In the genomic region with DNA sequence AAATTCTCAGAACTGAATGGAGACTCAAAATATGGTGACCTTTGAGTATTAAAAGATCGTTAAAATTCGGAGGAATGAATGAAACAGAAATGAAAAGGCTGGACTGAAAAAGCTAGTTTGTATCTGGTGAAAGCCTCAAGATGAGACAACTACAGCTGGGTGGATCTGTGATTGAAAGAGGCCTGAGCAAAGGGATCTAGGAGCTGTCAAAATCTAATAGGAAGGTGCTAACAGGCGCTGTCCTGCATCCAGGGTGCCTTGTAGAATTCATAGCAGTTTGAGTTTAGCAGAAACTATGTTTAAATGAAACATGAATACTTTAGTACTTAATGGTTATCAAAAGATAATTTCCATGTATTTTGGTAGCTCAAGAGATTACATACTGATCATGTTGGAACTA, we compare ENCODE assay signal across 8 cellular contexts. TPM values are rescaled to one million over a fixed set of nuclear protein-coding genes. Genes with fewer than 3 reads are reported as not detected.
DNase-seq lines count a peak whose midpoint lies in the region; ATAC-seq, FAIRE-seq and TF ChIP-seq lines count a peak whose summit lies in the region.

No MANE protein-coding gene starts in this region.

- H3K36me3 ChIP-seq in heart right ventricle (peaks cover 0 to 11% (median 0%) of the 10 kb centered on the region in 9 donors), GM12878 (ENCODE audit: control insufficient read depth in 2 of 2, insufficient read depth in 2 of 2, low read length in 1 of 2) (peaks cover 0 to 2% of the 10 kb centered on the region in 2 experiments; a peak in 1 of 4 replicates), uterus (no peaks in the 10 kb centered on the region)

- WGBS in heart right ventricle, 2 donors, result 40 to 47% methylated on average over 3 of the region's 3 CpGs
- 0% methylated on average over 3 of the region's 3 CpGs for WGBS in GM12878 (ENCODE audit: insufficient coverage, insufficient replicate concordance, low lambda C conversion rate, missing lambda C conversion rate)

- H3K9me3 ChIP-seq in heart right ventricle, result no peaks in the 10 kb centered on the region
- H3K9me3 ChIP-seq in GM12878 (replicated peaks; ENCODE audit: control insufficient read depth, insufficient read depth, low read length), result no peaks in the 10 kb centered on the region
- no peaks in the 10 kb centered on the region for H3K9me3 ChIP-seq in uterus

- in situ Hi-C loops in GM12878 (cut with MboI), result no loop called here

- peaks cover 86% of the 10 kb centered on the region for H3K79me2 ChIP-seq in GM12878 (ENCODE audit: control insufficient read depth, insufficient read depth, low read length)

- H3K27me3 Mint-ChIP-seq in memory B cell, result no peaks in the 10 kb centered on the region

- peaks cover 11% of the 10 kb centered on the region for H3K36me3 Mint-ChIP-seq in memory B cell

- DNase-seq in heart right ventricle (no peak), left ventricle myocardium superior (no peak), GM12878 (ENCODE audit: low read depth, low spot score) (no peak), memory B cell (ENCODE audit: low spot score in 2 of 2) (no peak), uterus (no peak)
- no peak for DNase-seq in stimulated activated CD8-positive, alpha-beta memory T cell treated with anti-CD3 and anti-CD28 coated beads, Interleukin-4, amount 100 ng/mL, for 48 hours

- intact Hi-C loops in heart right ventricle (cut with DNase I) (loop anchor here in 4 of 10 donors (5.0 to 10.0 kb wide), 6 partner anchors 36 to 136 kb away; a partner anchor contains a TSS), left ventricle myocardium superior (cut with micrococcal nuclease) (no loop called here), GM12878 (cut with micrococcal nuclease; ENCODE audit: unreplicated experiment) (loop anchor here (2.0 kb wide), 2 partner anchors 16 to 48 kb away; no protein-coding TSS in a partner anchor), uterus (cut with DNase I; ENCODE audit: low total_unique reads) (no loop called here)

- ATAC-seq in heart right ventricle (no peak), left ventricle myocardium superior (no peak), GM12878 (no peak), memory B cell (ENCODE audit: low read depth) (no peak), GM18520 (IDR thresholded peaks at IDR 0.05; ENCODE audit: unreplicated experiment) (no peak), GM21423 (IDR thresholded peaks at IDR 0.05; ENCODE audit: unreplicated experiment) (no peak)

- H3K4me2 ChIP-seq in GM12878 (ENCODE audit: control insufficient read depth, insufficient read depth), result peak overlapping the region; percentile 48

- SMC1A ChIA-PET in GM12878 (lab: Charles Lee; ENCODE audit: uncharacterized antibody, unreplicated experiment), result interaction anchor here (0.8 to 2.2 kb wide), 16 partner anchors 9 to 169 kb away, joined by 3 to 14 read pairs (median 5); a partner anchor contains a TSS

- TF ChIP-seq POLR2A in GM12878 (IDR thresholded peaks at IDR 0.05; ENCODE audit: low read depth, low read length) (no peak), uterus (IDR thresholded peaks at IDR 0.05) (no peak)

- peak overlapping the region; percentile 79 for H3K9ac ChIP-seq in GM12878 (ENCODE audit: control insufficient read depth, insufficient read depth, low read length)

- no peak for TF ChIP-seq CTCF in heart right ventricle (IDR thresholded peaks at IDR 0.05)
- TF ChIP-seq CTCF in GM12878 (IDR thresholded peaks at IDR 0.05 in 2 of 3, conservative IDR thresholded peaks at IDR 0.05 in 1 of 3; ENCODE audit: control insufficient read depth in 2 of 3, extremely low read depth in 1 of 3, insufficient read depth in 1 of 3, low read depth in 3 of 3, low read length in 3 of 3), result no peak
- no peak for TF ChIP-seq CTCF in uterus (IDR thresholded peaks at IDR 0.05)

- CTCF ChIA-PET in GM12878 (lab: Yijun Ruan, JAX), result interaction anchor here (0.7 to 2.7 kb wide), 28 partner anchors 9 to 200 kb away, joined by 3 to 14 read pairs (median 4); a partner anchor contains a TSS

- no peak overlapping the region for H2AFZ ChIP-seq in GM12878 (ENCODE audit: control insufficient read depth, low read depth, low read length)

- H3K9me3 Mint-ChIP-seq in memory B cell, result no peaks in the 10 kb centered on the region

- TF ChIP-seq EP300 in GM12878 (IDR thresholded peaks at IDR 0.05; ENCODE audit: borderline replicate concordance in 1 of 2, control insufficient read depth in 1 of 2, low read depth in 2 of 2, low read length in 2 of 2), result no peak

- H3K27ac Mint-ChIP-seq in memory B cell, result peak overlapping the region; percentile 100

- no peak for TF ChIP-seq RAD21 in GM12878 (IDR thresholded peaks at IDR 0.05; ENCODE audit: insufficient read depth, low read depth, low read length)

- peaks cover 37% of the 10 kb centered on the region for H3K4me1 Mint-ChIP-seq in memory B cell

- H3K4me3 Mint-ChIP-seq in memory B cell, result peak overlapping the region; percentile 88

- peak overlapping the region in 9 of 10 donors; percentile 89 to 100 (median 99) for H3K27ac ChIP-seq in heart right ventricle
- H3K27ac ChIP-seq in GM12878 (ENCODE audit: control insufficient read depth, insufficient read depth), result no peak overlapping the region; the same call in 1 of the 2 replicates
- peak overlapping the region; percentile 95 to 97 for H3K27ac ChIP-seq in uterus

- no TSS peak for BruUV-seq in GM12878 (replicated peaks; lab: Mats Ljungman, UMichigan)

- peaks cover 4% of the 10 kb centered on the region for H4K20me1 ChIP-seq in GM12878 (ENCODE audit: control insufficient read depth, insufficient read depth)

- H3K27me3 ChIP-seq in heart right ventricle, result no peaks in the 10 kb centered on the region
- H3K27me3 ChIP-seq in GM12878 (replicated peaks in 1 of 2; ENCODE audit: control insufficient read depth in 2 of 2, insufficient read depth in 2 of 2, low read length in 1 of 2), result no peaks in the 10 kb centered on the region
- no peaks in the 10 kb centered on the region for H3K27me3 ChIP-seq in uterus

- FAIRE-seq in GM12878 (lab: Jason Lieb, UNC), result no peak

- peaks cover 19 to 70% (median 61%) of the 10 kb centered on the region in 9 donors for H3K4me1 ChIP-seq in heart right ventricle
- H3K4me1 ChIP-seq in GM12878 (ENCODE audit: control insufficient read depth, insufficient read depth, low read length), result peaks cover 2% of the 10 kb centered on the region; the same call in 1 of the 2 replicates
- peaks cover 5 to 14% of the 10 kb centered on the region in 2 donors for H3K4me1 ChIP-seq in uterus

- POLR2A ChIA-PET in GM12878 (lab: Charles Lee), result interaction anchor here (1.2 to 1.7 kb wide), 4 partner anchors 19 to 173 kb away, joined by 3 to 9 read pairs (median 4); no protein-coding TSS in a partner anchor

- peak overlapping the region; percentile 19 to 97 (median 66) for H3K4me3 ChIP-seq in heart right ventricle
- H3K4me3 ChIP-seq in GM12878, result peak overlapping the region; percentile 76
- H3K4me3 ChIP-seq in uterus, result peak overlapping the region in 1 of 2 donors; percentile 99

- RAD21 ChIA-PET in GM12878 (lab: Charles Lee; ENCODE audit: unreplicated experiment), result interaction anchor here (0.6 to 1.7 kb wide), 12 partner anchors 9 to 49 kb away, joined by 3 to 7 read pairs (median 4); no protein-coding TSS in a partner anchor

TF ChIP-seq in GM12878, 131 proteins besides CTCF, POLR2A, EP300 and RAD21 (continues in another document):
- TF ChIP-seq, protein P1, sequence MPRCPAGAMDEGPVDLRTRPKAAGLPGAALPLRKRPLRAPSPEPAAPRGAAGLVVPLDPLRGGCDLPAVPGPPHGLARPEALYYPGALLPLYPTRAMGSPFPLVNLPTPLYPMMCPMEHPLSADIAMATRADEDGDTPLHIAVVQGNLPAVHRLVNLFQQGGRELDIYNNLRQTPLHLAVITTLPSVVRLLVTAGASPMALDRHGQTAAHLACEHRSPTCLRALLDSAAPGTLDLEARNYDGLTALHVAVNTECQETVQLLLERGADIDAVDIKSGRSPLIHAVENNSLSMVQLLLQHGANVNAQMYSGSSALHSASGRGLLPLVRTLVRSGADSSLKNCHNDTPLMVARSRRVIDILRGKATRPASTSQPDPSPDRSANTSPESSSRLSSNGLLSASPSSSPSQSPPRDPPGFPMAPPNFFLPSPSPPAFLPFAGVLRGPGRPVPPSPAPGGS (IDR thresholded peaks at IDR 0.05; ENCODE audit: borderline replicate concordance, insufficient read depth, low read depth, low read length, poor library complexity, severe bottlenecking), result no peak
- no peak for TF ChIP-seq MTA2 (IDR thresholded peaks at IDR 0.05; ENCODE audit: low read depth)

RNA-seq across cellular contexts. Expression of a gene that starts 2.3 kb away (rescaled TPM):
- total RNA-seq in heart right ventricle (10 to 100 TPM; 37.4 to 58.3 (median 48.6) TPM), left ventricle myocardium superior (48.1 TPM), GM12878 (2014; rRNA removed) (34.2 and 35.3 TPM in 2 replicates), GM12878 (2014; rRNA removed; fragmentation: Illumina TruSeq; extraction: Trizol) (42.7 and 44.8 TPM in 2 replicates), GM12878 (2021) (74.0 and 77.2 TPM in 2 replicates), uterus (10 to 100 TPM; 40.2 to 61.7 (median 53.2) TPM)
- polyA plus RNA-seq in heart right ventricle (10 to 100 TPM; 17.6 to 18.4 TPM), GM12878 (2011; rRNA removed) (52.0 and 75.3 TPM in 2 replicates), GM12878 (2014; fragmentation: Illumina TruSeq; extraction: Trizol) (49.4 and 58.5 TPM in 2 replicates), GM12878 (2014; fragmentation: Nextera tagmentation; extraction: Ambion mirVana) (10 to 100 TPM; 23.7 to 46.4 TPM), GM12878 (2014; rRNA removed) (23.5 and 24.4 TPM in 2 replicates), GM12878 (2016; fragmentation: Nextera tagmentation; extraction: Ambion mirVana) (10 to 100 TPM; 32.7 to 35.0 TPM)
- total RNA-seq in GM12878 (2013; cell fraction: nucleolus; rRNA removed), result 61.9 and 62.1 TPM in 2 replicates
- 17.9 TPM for polyA plus RNA-seq in GM12878 (2011; ENCODE audit: low read depth)
- polyA plus RNA-seq in GM12878 (2011; cell fraction: cytosol; rRNA removed), result 23.8 and 29.4 TPM in 2 replicates
- 27.5 and 27.6 TPM in 2 replicates for polyA plus RNA-seq in GM12878 (2011; cell fraction: nucleus; rRNA removed)
- 34.6 and 44.3 TPM in 2 replicates for polyA plus RNA-seq in GM12878 (2012)
- polyA minus RNA-seq in GM12878 (2011; rRNA and poly(A)+ RNA removed), result 29.7 and 39.0 TPM in 2 replicates
- 12.2 and 23.7 TPM in 2 replicates for polyA minus RNA-seq in GM12878 (2011; cell fraction: cytosol; rRNA and poly(A)+ RNA removed)
- 12.7 and 20.0 TPM in 2 replicates for polyA minus RNA-seq in GM12878 (2011; cell fraction: nucleus; rRNA and poly(A)+ RNA removed)
